8 cellular contexts compared by ENCODE assay signal in the genomic region with DNA sequence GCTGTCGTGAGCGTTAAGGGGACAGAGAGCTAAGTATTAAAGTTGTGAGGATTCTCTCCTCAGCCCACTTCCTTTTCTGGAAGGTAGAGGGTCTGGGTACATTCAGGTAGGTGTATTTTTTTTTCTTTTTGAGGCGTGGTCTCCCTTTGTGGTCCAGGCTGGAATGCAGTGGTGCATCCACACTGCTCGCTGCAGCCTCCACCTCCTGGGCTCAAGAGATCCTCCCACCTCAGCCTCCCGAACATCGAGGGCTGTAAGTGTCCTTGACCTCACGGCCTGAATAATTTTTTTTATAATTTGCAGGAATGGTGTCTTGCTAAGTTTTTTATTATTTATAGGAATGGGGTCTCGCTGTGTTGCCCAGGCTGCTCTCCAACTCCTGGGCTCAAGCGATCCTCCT. TPM values are rescaled to one million over a fixed set of nuclear protein-coding genes. Genes with fewer than 3 reads are reported as not detected.
DNase-seq lines count a peak whose midpoint lies in the region; ATAC-seq and TF ChIP-seq lines count a peak whose summit lies in the region.

No MANE protein-coding gene starts in this region.

- DNase-seq in Calu3 (no peak), PC-3 (no peak), epithelial cell of esophagus (ENCODE audit: low read depth) (no peak), trophoblast cell (no peak), NCI-H1105 treated with DMSO at 0.1 percent for 48 hours (lab: John Stamatoyannopoulos, UW) (no peak), NCI-H1436 treated with DMSO at 0.1 percent for 48 hours (lab: John Stamatoyannopoulos, UW) (no peak), GM20000 (ENCODE audit: low spot score) (no peak)

- peaks cover 43% of the 10 kb centered on the region for H3K79me2 ChIP-seq in PC-3 (ENCODE audit: low read length)
- H3K79me2 ChIP-seq in trophoblast cell (ENCODE audit: control insufficient read depth, insufficient read depth, low read length, poor library complexity) = peaks cover 11% of the 10 kb centered on the region

- H3K4ac ChIP-seq in trophoblast cell (ENCODE audit: low read depth, low read length) = peak overlapping the region; percentile 30

- POLR2A ChIA-PET in PC-3 (lab: Charles Lee; ENCODE audit: unreplicated experiment) = no interaction called here

- no CpG with 5 or more reads among the region's 9 CpGs for WGBS in trophoblast cell (ENCODE audit: extremely low coverage, insufficient coverage, insufficient read length)

- H3K9ac ChIP-seq in PC-3 (ENCODE audit: low read length) (peak overlapping the region; percentile 100), trophoblast cell (ENCODE audit: low read length) (no peak overlapping the region)

- peaks cover 14% of the 10 kb centered on the region; the same call in 1 of the 2 replicates for H4K20me1 ChIP-seq in PC-3 (ENCODE audit: low read length)

- BruUV-seq in Calu3 (replicated peaks; lab: Mats Ljungman, UMichigan) (no TSS peak), PC-3 (replicated peaks; lab: Mats Ljungman, UMichigan) (no TSS peak)

- no peak overlapping the region for H2BK12ac ChIP-seq in trophoblast cell (ENCODE audit: low read length)

- no peaks in the 10 kb centered on the region for H3K27me3 Mint-ChIP-seq in Calu3 (ENCODE audit: unreplicated experiment)

- H3K9me3 ChIP-seq in PC-3 (ENCODE audit: low read length) (no peaks in the 10 kb centered on the region), trophoblast cell (ENCODE audit: insufficient read depth, low read depth, low read length) (peaks cover 2% of the 10 kb centered on the region)

- H4K12ac ChIP-seq in trophoblast cell (ENCODE audit: low read depth, low read length) = no peak overlapping the region

- H3K4me1 ChIP-seq in PC-3 (ENCODE audit: insufficient read depth, low read length) (peaks cover 14% of the 10 kb centered on the region), trophoblast cell (ENCODE audit: control insufficient read depth in 1 of 2, insufficient read depth in 2 of 2, low read length in 2 of 2) (peaks cover 2 to 6% of the 10 kb centered on the region in 2 experiments)

- H3K18ac ChIP-seq in trophoblast cell (ENCODE audit: low read length) = no peak overlapping the region

- peak overlapping the region; percentile 100 for H3K4me3 Mint-ChIP-seq in Calu3 (ENCODE audit: low read depth, unreplicated experiment)

- CTCF ChIA-PET in Calu3 (lab: Charles Lee) = interaction anchor here (0.6 to 1.4 kb wide), 3 partner anchors 16 to 79 kb away, joined by 3 to 9 read pairs (median 7); no protein-coding TSS in a partner anchor
- CTCF ChIA-PET in PC-3 (lab: Charles Lee) = no interaction called here

- H2BK5ac ChIP-seq in trophoblast cell (ENCODE audit: low read depth, low read length, poor library complexity) = no peak overlapping the region

- H3K9me3 Mint-ChIP-seq in Calu3 (ENCODE audit: low read depth, unreplicated experiment) = no peaks in the 10 kb centered on the region

- ATAC-seq in PC-3 = no peak
- no peak for ATAC-seq in GM18520 (IDR thresholded peaks at IDR 0.05; ENCODE audit: unreplicated experiment)

- H2AK5ac ChIP-seq in trophoblast cell (ENCODE audit: low read length) = no peak overlapping the region

- no peaks in the 10 kb centered on the region for H3K27me3 ChIP-seq in PC-3 (ENCODE audit: low read length)
- H3K27me3 ChIP-seq in trophoblast cell (ENCODE audit: insufficient read depth, low read length) = no peaks in the 10 kb centered on the region

- no peak for TF ChIP-seq CTCF in Calu3 (IDR thresholded peaks at IDR 0.05; ENCODE audit: unreplicated experiment)
- no peak for TF ChIP-seq CTCF in PC-3 (conservative IDR thresholded peaks at IDR 0.05; ENCODE audit: low read depth, low read length)
- TF ChIP-seq CTCF in epithelial cell of esophagus (IDR thresholded peaks at IDR 0.05; ENCODE audit: insufficient read depth, low read depth, low read length, missing control alignments) = no peak
- TF ChIP-seq CTCF in GM20000 (IDR thresholded peaks at IDR 0.05; ENCODE audit: extremely low read depth, missing control alignments) = no peak

- no peaks in the 10 kb centered on the region for H3K4me1 Mint-ChIP-seq in Calu3 (ENCODE audit: low read depth, unreplicated experiment)

- H4K8ac ChIP-seq in trophoblast cell (ENCODE audit: low read depth, low read length) = no peak overlapping the region

- H3K27ac ChIP-seq in PC-3 (ENCODE audit: low read length) (no peak overlapping the region), trophoblast cell (ENCODE audit: low read depth, low read length) (no peak overlapping the region)

- H2AFZ ChIP-seq in PC-3 (ENCODE audit: low read length) = no peak overlapping the region
- no peak overlapping the region for H2AFZ ChIP-seq in trophoblast cell (ENCODE audit: insufficient read depth, low read length, poor library complexity)

- no peaks in the 10 kb centered on the region for H3F3A ChIP-seq in PC-3 (ENCODE audit: low read length, unreplicated experiment)

- H4K91ac ChIP-seq in trophoblast cell (ENCODE audit: low read depth, low read length) = no peak overlapping the region

- H3K36me3 Mint-ChIP-seq in Calu3 (ENCODE audit: insufficient read depth, unreplicated experiment) = peaks cover 62% of the 10 kb centered on the region

- peaks cover 9% of the 10 kb centered on the region for H3K79me1 ChIP-seq in trophoblast cell (ENCODE audit: low read length)

- no peak overlapping the region for H3K14ac ChIP-seq in trophoblast cell (ENCODE audit: low read length)

- H3K36me3 ChIP-seq in PC-3 (ENCODE audit: low read depth, low read length) = peaks cover 33% of the 10 kb centered on the region
- H3K36me3 ChIP-seq in trophoblast cell (ENCODE audit: control insufficient read depth in 1 of 2, insufficient read depth in 2 of 2, low read length in 2 of 2) = peaks cover 30 to 32% of the 10 kb centered on the region in 2 experiments

- H3K9me2 ChIP-seq in PC-3 (replicated peaks; ENCODE audit: low read length) = no peaks in the 10 kb centered on the region

- intact Hi-C loops in Calu3 (cut with micrococcal nuclease; ENCODE audit: unreplicated experiment) = no loop called here
- intact Hi-C loops in PC-3 (cut with micrococcal nuclease) = no loop called here

- no peak overlapping the region for H2BK120ac ChIP-seq in trophoblast cell (ENCODE audit: insufficient read depth, low read length, poor library complexity)

- H3K4me3 ChIP-seq in PC-3 (ENCODE audit: low read length) = peak overlapping the region; percentile 90
- H3K4me3 ChIP-seq in epithelial cell of esophagus (ENCODE audit: low read length) = peak overlapping the region; percentile 93
- H3K4me3 ChIP-seq in trophoblast cell (ENCODE audit: low read depth, low read length) = peak overlapping the region; percentile 95

- H3K23ac ChIP-seq in trophoblast cell (ENCODE audit: low read length) = no peak overlapping the region

- peak overlapping the region; percentile 96 for H3K4me2 ChIP-seq in PC-3 (ENCODE audit: low read length)
- peak overlapping the region; percentile 92 for H3K4me2 ChIP-seq in trophoblast cell (ENCODE audit: low read length)

- peak overlapping the region; percentile 25 for H3K27ac Mint-ChIP-seq in Calu3 (ENCODE audit: unreplicated experiment)

RNA-seq across cellular contexts. Expression of gene PUS1, which starts 1.4 kb away (rescaled TPM):
- 81.3 and 95.5 TPM in 2 replicates for total RNA-seq in Calu3 (2022)
- total RNA-seq in PC-3 (2014; rRNA removed) = 74.0 TPM in 2 replicates
- 33.0 and 33.3 TPM in 2 replicates for polyA plus RNA-seq in trophoblast cell (2013)

RNA-seq across cellular contexts. Expression of gene EP400, which starts 19.2 kb away (rescaled TPM):
- total RNA-seq in Calu3 (2022) = 84.4 and 88.7 TPM in 2 replicates
- total RNA-seq in PC-3 (2014; rRNA removed) = 20.2 and 30.5 TPM in 2 replicates
- 25.4 and 26.9 TPM in 2 replicates for polyA plus RNA-seq in trophoblast cell (2013)

RNA-seq across cellular contexts. Expression of gene ULK1, which starts 36.1 kb away (rescaled TPM):
- total RNA-seq in Calu3 (2022) (48.7 and 48.9 TPM in 2 replicates), PC-3 (2014; rRNA removed) (15.7 and 29.5 TPM in 2 replicates)
- 74.0 and 74.9 TPM in 2 replicates for polyA plus RNA-seq in trophoblast cell (2013)
